Comparison of ENCODE assay signal across 8 cellular contexts in genomic region chr1:226569879-226570547, GRCh38.
DNase-seq lines count a peak whose midpoint lies in the region; ATAC-seq and FAIRE-seq lines count a peak whose summit lies in the region.

No MANE protein-coding gene starts in this region.

- H3K27me3 Mint-ChIP-seq in T-helper 2 cell treated with Interferon-gamma antibody and Interleukin-4, amounts not matched to agents 5 μg/mL and 100 μg/mL, for 36 hours (ENCODE audit: low read depth), result peaks cover 1% of the 10 kb centered on the region

- H3K9me3 Mint-ChIP-seq in T-helper 2 cell treated with Interferon-gamma antibody and Interleukin-4, amounts not matched to agents 5 μg/mL and 100 μg/mL, for 36 hours, result no peaks in the 10 kb centered on the region

- FAIRE-seq in GM19239 (lab: Jason Lieb, UNC), result no peak

- H3K27ac Mint-ChIP-seq in T-helper 2 cell treated with Interferon-gamma antibody and Interleukin-4, amounts not matched to agents 5 μg/mL and 100 μg/mL, for 36 hours, result no peak overlapping the region

- H3K4me3 Mint-ChIP-seq in T-helper 2 cell treated with Interferon-gamma antibody and Interleukin-4, amounts not matched to agents 5 μg/mL and 100 μg/mL, for 36 hours, result no peak overlapping the region

- H3K4me1 Mint-ChIP-seq in T-helper 2 cell treated with Interferon-gamma antibody and Interleukin-4, amounts not matched to agents 5 μg/mL and 100 μg/mL, for 36 hours (ENCODE audit: low read depth), result no peaks in the 10 kb centered on the region

- ATAC-seq in HG03469 (IDR thresholded peaks at IDR 0.05; ENCODE audit: unreplicated experiment) (no peak), HG03108 (IDR thresholded peaks at IDR 0.05; ENCODE audit: unreplicated experiment) (no peak), GM19328 (IDR thresholded peaks at IDR 0.05; ENCODE audit: unreplicated experiment) (no peak)

- no peaks in the 10 kb centered on the region for H3K36me3 Mint-ChIP-seq in T-helper 2 cell treated with Interferon-gamma antibody and Interleukin-4, amounts not matched to agents 5 μg/mL and 100 μg/mL, for 36 hours (ENCODE audit: low read depth)

- DNase-seq in CD1c-positive myeloid dendritic cell (ENCODE audit: extremely low spot score) (peak; percentile 8), GM19239 (ENCODE audit: insufficient read length, low spot score) (peak; percentile 26), SW480 (ENCODE audit: low spot score) (peak; percentile 7), iPS-NIHi11 (ENCODE audit: low spot score) (peak; percentile 86)
- no peak for DNase-seq in T-helper 2 cell treated with Interferon-gamma antibody and Interleukin-4, amounts not matched to agents 5 μg/mL and 100 μg/mL, for 36 hours (ENCODE audit: low spot score)
